Comparison of ENCODE assay signal across 28 cellular contexts in the genomic region with DNA sequence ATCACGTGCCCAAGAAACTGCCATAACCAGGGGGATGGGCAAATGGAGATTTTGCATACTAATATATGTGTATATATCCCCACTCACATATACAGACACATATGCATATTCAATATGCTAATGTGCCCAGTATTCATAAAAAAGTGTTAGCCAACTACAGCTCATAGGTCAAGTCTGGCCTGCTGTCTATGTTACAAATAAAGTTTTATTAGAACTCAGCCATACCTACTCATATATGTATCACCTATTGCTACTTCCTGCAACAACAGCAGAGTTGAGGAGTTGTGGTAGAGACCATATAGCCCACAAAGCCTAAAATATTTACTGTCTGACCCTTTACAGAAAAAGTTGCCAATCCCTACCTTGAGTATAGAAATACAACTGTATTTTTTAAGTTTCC.
"Had no signal": no experiment of that assay in that cellular context is flagged by ENCODE, and none has a peak within 500 bp of the region (broad histone marks: within the 10 kb centered on the region; RNA-seq: fewer than 3 reads in every experiment).

No MANE protein-coding gene starts in this region.

- ATAC-seq: effector memory CD8-positive, alpha-beta T cell; esophagus mucosa; foreskin keratinocyte; gastrocnemius medialis; gastroesophageal sphincter; heart left ventricle; heart right ventricle had no signal

- H3K27me3 ChIP-seq: colonic mucosa, dorsolateral prefrontal cortex, esophagus muscularis mucosa, esophagus squamous epithelium, foreskin keratinocyte, gastrocnemius medialis, gastroesophageal sphincter, heart left ventricle, heart right ventricle had no signal

- H3K4me3 ChIP-seq: colonic mucosa, coronary artery, dorsolateral prefrontal cortex, esophagus muscularis mucosa, esophagus squamous epithelium, gastrocnemius medialis, gastroesophageal sphincter, heart left ventricle, heart right ventricle had no signal

- H3K4me1 ChIP-seq: colonic mucosa, foreskin keratinocyte had no signal

- H3K36me3 ChIP-seq: colonic mucosa had no signal

- FAIRE-seq: colon, endometrium, endothelial cell of umbilical vein, frontal cortex had no signal

- DNase-seq: colonic mucosa; cortex of kidney; dermis blood vessel endothelial cell; dorsolateral prefrontal cortex; effector CD4-positive, alpha-beta T cell; effector CD8-positive, alpha-beta T cell; effector memory CD4-positive, alpha-beta T cell; effector memory CD8-positive, alpha-beta T cell; endodermal cell; erythroblast; esophagus squamous epithelium; foreskin fibroblast; foreskin keratinocyte; foreskin melanocyte; gastrocnemius medialis; glutamatergic neuron; head of caudate nucleus; heart left ventricle; heart right ventricle had no signal

- H3K27ac ChIP-seq: colonic mucosa, coronary artery, dorsolateral prefrontal cortex, epithelial cell of prostate, esophagus muscularis mucosa, esophagus squamous epithelium, foreskin keratinocyte, gastrocnemius medialis, gastroesophageal sphincter, heart left ventricle, heart right ventricle had no signal

- H3K9me3 ChIP-seq: colonic mucosa, esophagus muscularis mucosa, esophagus squamous epithelium, gastrocnemius medialis, gastroesophageal sphincter, heart left ventricle, heart right ventricle had no signal
